ENCODE assay signal across 1 cellular context in genomic region chr1:53137729-53138128, GRCh38.
TF ChIP-seq lines count a peak whose summit lies in the region.

No MANE protein-coding gene starts in this region.

TF ChIP-seq in IMR-90, 13 proteins besides CTCF, POLR2A, EP300 and RAD21 (continued from another document):
- TF ChIP-seq ELK1 (IDR thresholded peaks at IDR 0.05; ENCODE audit: borderline replicate concordance, low read depth, low read length) (no peak), BHLHE40 (IDR thresholded peaks at IDR 0.05; ENCODE audit: low read depth, low read length) (no peak), USF2 (IDR thresholded peaks at IDR 0.05; ENCODE audit: low read depth, low read length) (no peak)
TF ChIP-seq in IMR-90: peak in this region for 0.
